In genomic region chr15:75104804-75105557, GRCh38 we compare ENCODE assay signal across 7 cellular contexts.
DNase-seq lines count a peak whose midpoint lies in the region; ATAC-seq and TF ChIP-seq lines count a peak whose summit lies in the region.

No MANE protein-coding gene starts in this region.

- CTCF ChIA-PET in HEK293T (lab: Yijun Ruan, JAX) = no interaction called here

- H3K4me1 ChIP-seq in adrenal gland (replicated peaks in 1 of 2) = peaks cover 5 to 18% of the 10 kb centered on the region in 2 donors

- no peak for TF ChIP-seq POLR2A in adrenal gland (IDR thresholded peaks at IDR 0.05)

- intact Hi-C loops in adrenal gland (cut with DNase I) = no loop called here

- no peaks in the 10 kb centered on the region for H3K9me3 ChIP-seq in adrenal gland (replicated peaks in 1 of 3)

- 63 to 80% (median 74%) methylated on average over 3 of the region's 3 CpGs for WGBS in adrenal gland, 4 donors

- H3K27me3 ChIP-seq in adrenal gland = no peaks in the 10 kb centered on the region

- POLR2A ChIA-PET in HEK293T (lab: Yijun Ruan, JAX) = interaction anchor here (0.6 to 5.5 kb wide), 2 partner anchors 97 to 98 kb away, joined by 3 to 20 read pairs; partner anchors contain the start of gene C15orf39

- no peak overlapping the region for H3K4me3 ChIP-seq in GM12865 (ENCODE audit: low read depth, low read length)
- H3K4me3 ChIP-seq in adrenal gland = no peak overlapping the region

- H3K36me3 ChIP-seq in adrenal gland (replicated peaks in 1 of 2) = no peaks in the 10 kb centered on the region

- TF ChIP-seq CTCF in GM12865 (IDR thresholded peaks at IDR 0.05; ENCODE audit: insufficient read depth, low read depth, low read length, missing control alignments) (no peak), adrenal gland (IDR thresholded peaks at IDR 0.05) (peak in 2 of 6 experiments; percentile 4 to 17)

- peak; percentile 66 for ATAC-seq in stimulated activated naive CD8-positive, alpha-beta T cell treated with anti-CD3 and anti-CD28 coated beads, Interleukin-15, Interleukin-2, amounts not matched to agents 100 U/mL and 50 U/mL, for 24 hours

- peak overlapping the region in 2 of 5 donors; percentile 8 to 73 for H3K27ac ChIP-seq in adrenal gland

- DNase-seq in GM12865 (ENCODE audit: low read depth) (peak; percentile 92), HEK293T (ENCODE audit: extremely low spot score) (peak; percentile 41), NCI-H69 (lab: John Stamatoyannopoulos, UW) (peak; percentile 75), adrenal gland (peak in 5 of 7 donors; percentile 49 to 65 (median 59)), iris pigment epithelial cell (ENCODE audit: low read depth) (peak; percentile 98), NCI-H446 treated with DMSO at 0.1 percent for 48 hours (lab: John Stamatoyannopoulos, UW) (no peak)
- peak; percentile 50 for DNase-seq in stimulated activated naive CD8-positive, alpha-beta T cell treated with anti-CD3 and anti-CD28 coated beads, Interleukin-15, Interleukin-2, amounts not matched to agents 100 U/mL and 50 U/mL, for 24 hours

TF ChIP-seq in HEK293T, 16 proteins besides CTCF, POLR2A, EP300 and RAD21:
- TF ChIP-seq ZNF384 (IDR thresholded peaks at IDR 0.05) = no peak
- no peak for TF ChIP-seq ELF4 (IDR thresholded peaks at IDR 0.05)
- no peak for TF ChIP-seq ARNT (IDR thresholded peaks at IDR 0.05)
- no peak for TF ChIP-seq SUZ12 (IDR thresholded peaks at IDR 0.05)
- TF ChIP-seq BHLHE40 (IDR thresholded peaks at IDR 0.05; ENCODE audit: borderline replicate concordance) = no peak
- no peak for TF ChIP-seq L3MBTL2 (conservative IDR thresholded peaks at IDR 0.05)
TF ChIP-seq in HEK293T: peak in this region for 0.
